8 cellular contexts compared by ENCODE assay signal in the genomic region with DNA sequence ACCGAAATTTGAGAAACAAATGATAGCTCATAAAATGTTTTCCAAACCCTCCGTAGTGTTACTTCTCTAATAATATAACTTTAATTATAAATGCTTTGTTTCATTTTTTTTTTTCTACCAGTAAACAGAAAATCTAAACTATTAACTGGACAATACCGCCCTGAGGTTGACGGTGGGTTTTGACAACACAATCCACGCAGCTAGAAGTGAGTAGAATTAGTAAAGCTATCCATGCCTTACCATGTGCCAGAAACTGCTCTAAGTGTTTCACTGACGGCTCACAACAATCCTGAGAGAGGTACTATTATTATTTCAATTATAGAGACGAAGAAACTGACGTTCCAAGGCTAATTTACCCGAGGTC. TPM values are rescaled to one million over a fixed set of nuclear protein-coding genes. Genes with fewer than 3 reads are reported as not detected.
DNase-seq lines count a peak whose midpoint lies in the region; ATAC-seq and TF ChIP-seq lines count a peak whose summit lies in the region.

No MANE protein-coding gene starts in this region.

- H3K9me3 Mint-ChIP-seq in stimulated activated naive CD8-positive, alpha-beta T cell treated with anti-CD3 and anti-CD28 coated beads, Interleukin-15, Interleukin-2, amounts not matched to agents 100 ng/mL and 50 ng/mL, for 24 hours: no peaks in the 10 kb centered on the region
- no peaks in the 10 kb centered on the region for H3K9me3 Mint-ChIP-seq in activated naive CD8-positive, alpha-beta T cell treated with anti-CD3 and anti-CD28 coated beads for 36 hours

- WGBS in tibial nerve, 2 donors: 8 to 11% methylated on average over 9 of the region's 9 CpGs

- peaks cover 0 to 5% (median 0%) of the 10 kb centered on the region in 3 donors for H3K36me3 ChIP-seq in tibial nerve

- peak overlapping the region; percentile 96 for H3K27ac Mint-ChIP-seq in stimulated activated naive CD8-positive, alpha-beta T cell treated with anti-CD3 and anti-CD28 coated beads, Interleukin-15, Interleukin-2, amounts not matched to agents 100 ng/mL and 50 ng/mL, for 24 hours
- peak overlapping the region; percentile 92 for H3K27ac Mint-ChIP-seq in activated naive CD8-positive, alpha-beta T cell treated with anti-CD3 and anti-CD28 coated beads for 36 hours

- no peak for TF ChIP-seq EP300 in tibial nerve (IDR thresholded peaks at IDR 0.05)

- no peaks in the 10 kb centered on the region for H3K27me3 ChIP-seq in layer of hippocampus (ENCODE audit: control insufficient read depth, insufficient read depth, low read length)
- no peaks in the 10 kb centered on the region for H3K27me3 ChIP-seq in tibial nerve

- no peaks in the 10 kb centered on the region for H3K9me3 ChIP-seq in tibial nerve

- H3K4me3 ChIP-seq in tibial nerve: peak overlapping the region; percentile 54 to 90 (median 68)

- DNase-seq in stimulated activated naive CD8-positive, alpha-beta T cell treated with anti-CD3 and anti-CD28 coated beads, Interleukin-15, Interleukin-2, amounts not matched to agents 100 U/mL and 50 U/mL, for 24 hours: no peak
- no peak for DNase-seq in activated naive CD8-positive, alpha-beta T cell treated with anti-CD3 and anti-CD28 coated beads for 36 hours
- no peak for DNase-seq in tibial nerve (ENCODE audit: low spot score in 2 of 2)
- DNase-seq in cerebellar cortex (ENCODE audit: low spot score): no peak
- no peak for DNase-seq in NCI-H1105 treated with DMSO at 0.1 percent for 48 hours (lab: John Stamatoyannopoulos, UW)

- no peak for TF ChIP-seq CTCF in tibial nerve (IDR thresholded peaks at IDR 0.05)

- H3K36me3 Mint-ChIP-seq in stimulated activated naive CD8-positive, alpha-beta T cell treated with anti-CD3 and anti-CD28 coated beads, Interleukin-15, Interleukin-2, amounts not matched to agents 100 ng/mL and 50 ng/mL, for 24 hours (ENCODE audit: low read depth): peaks cover under 1% of the 10 kb centered on the region
- H3K36me3 Mint-ChIP-seq in activated naive CD8-positive, alpha-beta T cell treated with anti-CD3 and anti-CD28 coated beads for 36 hours: peaks cover 7% of the 10 kb centered on the region

- H3K27ac ChIP-seq in layer of hippocampus (ENCODE audit: low read depth, low read length) (peak overlapping the region; percentile 66), tibial nerve (peak overlapping the region; percentile 52 to 87 (median 70))

- ATAC-seq in stimulated activated naive CD8-positive, alpha-beta T cell treated with anti-CD3 and anti-CD28 coated beads, Interleukin-15, Interleukin-2, amounts not matched to agents 100 U/mL and 50 U/mL, for 24 hours: no peak
- ATAC-seq in GM18498 (IDR thresholded peaks at IDR 0.05; ENCODE audit: unreplicated experiment): no peak

- peaks cover 0 to 15% (median 6%) of the 10 kb centered on the region in 4 donors for H3K4me1 ChIP-seq in tibial nerve

- TF ChIP-seq POLR2A in tibial nerve (IDR thresholded peaks at IDR 0.05): no peak

- no peaks in the 10 kb centered on the region for H3K27me3 Mint-ChIP-seq in stimulated activated naive CD8-positive, alpha-beta T cell treated with anti-CD3 and anti-CD28 coated beads, Interleukin-15, Interleukin-2, amounts not matched to agents 100 ng/mL and 50 ng/mL, for 24 hours
- no peaks in the 10 kb centered on the region for H3K27me3 Mint-ChIP-seq in activated naive CD8-positive, alpha-beta T cell treated with anti-CD3 and anti-CD28 coated beads for 36 hours

- H3K4me3 Mint-ChIP-seq in stimulated activated naive CD8-positive, alpha-beta T cell treated with anti-CD3 and anti-CD28 coated beads, Interleukin-15, Interleukin-2, amounts not matched to agents 100 ng/mL and 50 ng/mL, for 24 hours: peak overlapping the region; percentile 95
- H3K4me3 Mint-ChIP-seq in activated naive CD8-positive, alpha-beta T cell treated with anti-CD3 and anti-CD28 coated beads for 36 hours: peak overlapping the region; percentile 92

- peaks cover 19% of the 10 kb centered on the region for H3K4me1 Mint-ChIP-seq in stimulated activated naive CD8-positive, alpha-beta T cell treated with anti-CD3 and anti-CD28 coated beads, Interleukin-15, Interleukin-2, amounts not matched to agents 100 ng/mL and 50 ng/mL, for 24 hours (ENCODE audit: low read depth)
- peaks cover 9% of the 10 kb centered on the region for H3K4me1 Mint-ChIP-seq in activated naive CD8-positive, alpha-beta T cell treated with anti-CD3 and anti-CD28 coated beads for 36 hours

RNA-seq across cellular contexts. Expression of gene NDUFAF1, which starts 0.4 kb away (rescaled TPM):
- total RNA-seq in activated naive CD8-positive, alpha-beta T cell treated with anti-CD3 and anti-CD28 coated beads for 36 hours: 10 to 100 TPM; 15.3 to 15.7 TPM
- 10 to 100 TPM in 1 of 4 donors, 1 to 10 TPM in 3; 6.3 to 12.3 (median 9.2) TPM for total RNA-seq in tibial nerve

RNA-seq across cellular contexts. Expression of gene RTF1, which starts 15.0 kb away (rescaled TPM):
- total RNA-seq in activated naive CD8-positive, alpha-beta T cell treated with anti-CD3 and anti-CD28 coated beads for 36 hours: 10 to 100 TPM; 26.8 to 30.3 TPM
- 10 to 100 TPM; 22.2 to 72.6 (median 29.0) TPM for total RNA-seq in tibial nerve
